In the genomic region with DNA sequence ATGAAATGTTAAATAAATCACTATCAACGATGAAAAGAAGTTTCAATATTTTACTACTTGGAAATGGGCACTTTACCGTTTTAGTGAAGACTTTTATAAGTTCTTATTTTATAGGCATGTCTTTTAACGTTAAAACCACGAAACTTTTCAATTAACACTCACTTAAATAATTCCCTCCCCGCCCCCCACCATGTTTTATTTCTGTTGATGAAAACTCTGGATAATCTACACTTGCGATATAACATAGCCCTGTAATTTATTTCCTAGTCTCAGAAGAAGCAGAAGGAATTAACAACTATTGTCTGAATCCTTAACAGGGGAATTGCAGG, we compare ENCODE assay signal across 10 cellular contexts.
DNase-seq lines count a peak whose midpoint lies in the region; ATAC-seq and TF ChIP-seq lines count a peak whose summit lies in the region.
"Had no signal": no experiment of that assay in that cellular context is flagged by ENCODE, and none has a peak within 500 bp of the region (broad histone marks: within the 10 kb centered on the region; RNA-seq: fewer than 3 reads in every experiment).

No MANE protein-coding gene starts in this region.

- peaks cover 10 to 12% of the 10 kb centered on the region in 2 donors for H3K9me3 Mint-ChIP-seq in effector memory CD8-positive, alpha-beta T cell
- H3K9me3 Mint-ChIP-seq in nephron: peaks cover 33% of the 10 kb centered on the region

- ATAC-seq in effector memory CD8-positive, alpha-beta T cell (replicated peaks): no peak
- ATAC-seq in HG02973 (IDR thresholded peaks at IDR 0.05; ENCODE audit: unreplicated experiment): no peak
- no peak for ATAC-seq in HG03045 (IDR thresholded peaks at IDR 0.05; ENCODE audit: unreplicated experiment)

- H3K27ac ChIP-seq in ACC112 (ENCODE audit: low read depth, low read length): 0 out of 2 replicates have a peak overlapping the region, but pooled peaks have one; percentile 5

- H3K4me3 ChIP-seq in ACC112 (ENCODE audit: low read depth, low read length): peak overlapping the region; percentile 92
- peak overlapping the region; percentile 72 for H3K4me3 ChIP-seq in LNCaP clone FGC (ENCODE audit: low read depth, low read length)

- no peak for DNase-seq in LNCaP clone FGC (ENCODE audit: low read depth)
- no peak for DNase-seq in effector memory CD8-positive, alpha-beta T cell
- no peak for DNase-seq in HUDEP-2 (lab: John Stamatoyannopoulos, UW; ENCODE audit: unreplicated experiment in 76 of 76)
- DNase-seq in NCI-H2171 (lab: John Stamatoyannopoulos, UW): no peak
- DNase-seq: GF-D8, NCI-H524 had no signal

- H3K36me3 ChIP-seq in ACC112 (ENCODE audit: insufficient read depth, low read length): no peaks in the 10 kb centered on the region

- no peaks in the 10 kb centered on the region for H3K79me2 ChIP-seq in ACC112 (ENCODE audit: control insufficient read depth, insufficient read depth, low read length, unreplicated experiment)

- H3K36me3 Mint-ChIP-seq in effector memory CD8-positive, alpha-beta T cell (ENCODE audit: insufficient read depth): no peaks in the 10 kb centered on the region
- peaks cover 23% of the 10 kb centered on the region for H3K36me3 Mint-ChIP-seq in nephron (ENCODE audit: low read depth)

- H3K27me3 ChIP-seq in ACC112 (ENCODE audit: insufficient read depth, low read length): no peaks in the 10 kb centered on the region

- H3K4me3 Mint-ChIP-seq in effector memory CD8-positive, alpha-beta T cell: peak overlapping the region; percentile 71 to 87
- H3K4me3 Mint-ChIP-seq in nephron: peak overlapping the region; percentile 92 to 96 (median 95)

- TF ChIP-seq CTCF in LNCaP clone FGC (IDR thresholded peaks at IDR 0.05; ENCODE audit: control insufficient read depth, extremely low read depth, insufficient read depth) (no peak), nephron (IDR thresholded peaks at IDR 0.05; ENCODE audit: unreplicated experiment in 3 of 3) (no peak)

- H3K27ac Mint-ChIP-seq in effector memory CD8-positive, alpha-beta T cell: peak overlapping the region in 1 of 2 donors; percentile 88
- peak overlapping the region; percentile 58 to 71 (median 66) for H3K27ac Mint-ChIP-seq in nephron

- no peaks in the 10 kb centered on the region for H3K4me1 ChIP-seq in ACC112 (ENCODE audit: control insufficient read depth, insufficient read depth, low read length, unreplicated experiment)

- no peaks in the 10 kb centered on the region for H3K27me3 Mint-ChIP-seq in effector memory CD8-positive, alpha-beta T cell
- H3K27me3 Mint-ChIP-seq in nephron (ENCODE audit: low read depth): no peaks in the 10 kb centered on the region

- H3K4me1 Mint-ChIP-seq in effector memory CD8-positive, alpha-beta T cell (ENCODE audit: low read depth in 2 of 2): peaks cover 5% of the 10 kb centered on the region in 2 donors
- H3K4me1 Mint-ChIP-seq in nephron: peaks cover 6% of the 10 kb centered on the region

- peak overlapping the region; percentile 97 for H2AFZ ChIP-seq in ACC112 (ENCODE audit: low read length, unreplicated experiment)
